Comparison of ENCODE assay signal across 19 cellular contexts in the genomic region with DNA sequence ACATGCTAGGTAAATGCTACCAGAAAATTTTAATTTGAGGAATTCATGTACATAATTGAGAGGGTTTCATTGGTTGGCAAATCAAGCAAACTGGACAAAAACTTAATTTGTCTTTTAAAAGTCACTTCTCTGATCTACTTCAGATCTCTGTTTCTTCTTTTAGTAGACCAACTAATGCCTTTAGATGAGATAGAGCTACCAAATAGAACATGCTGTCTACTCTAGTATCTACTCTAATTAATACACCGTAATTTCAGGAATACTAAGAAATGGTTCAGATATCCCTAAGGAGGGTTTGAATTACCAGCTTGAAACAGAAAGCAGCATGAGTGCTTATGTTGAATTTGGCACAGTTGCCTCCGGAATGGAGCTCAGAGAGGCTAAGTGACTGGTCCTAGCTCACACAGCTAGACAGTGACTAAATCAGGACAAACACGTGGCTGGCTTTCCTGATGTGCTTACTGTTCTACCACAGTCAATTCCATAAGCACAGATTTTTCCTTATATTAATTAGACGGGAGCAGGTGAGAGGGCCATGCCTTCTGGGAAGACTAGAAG.
DNase-seq lines count a peak whose midpoint lies in the region; ATAC-seq and TF ChIP-seq lines count a peak whose summit lies in the region.
"Had no signal": no experiment of that assay in that cellular context is flagged by ENCODE, and none has a peak within 500 bp of the region (broad histone marks: within the 10 kb centered on the region; RNA-seq: fewer than 3 reads in every experiment).

No MANE protein-coding gene starts in this region.

- H3K36me3 Mint-ChIP-seq in T-helper 17 cell (ENCODE audit: low read depth) (peaks cover 5% of the 10 kb centered on the region), nephron (ENCODE audit: low read depth) (peaks cover 35% of the 10 kb centered on the region), immature natural killer cell (peaks cover 9 to 26% (median 22%) of the 10 kb centered on the region in 3 donors)

- H3K36me3 ChIP-seq in duodenal mucosa (ENCODE audit: control insufficient read depth in 1 of 2, insufficient read depth in 2 of 2, low read length in 2 of 2) = no peaks in the 10 kb centered on the region
- H3K36me3 ChIP-seq in stomach smooth muscle (ENCODE audit: control insufficient read depth in 2 of 2, insufficient read depth in 2 of 2, low read length in 2 of 2) = peaks cover 0 to 9% of the 10 kb centered on the region in 2 donors
- H3K36me3 ChIP-seq: brain microvascular endothelial cell, MG63, SJCRH30 had no signal

- H3K4me1 ChIP-seq in duodenal mucosa (ENCODE audit: control insufficient read depth in 1 of 2, insufficient read depth in 2 of 2, low read length in 2 of 2) = peaks cover 29 to 38% of the 10 kb centered on the region in 2 donors
- H3K4me1 ChIP-seq in stomach smooth muscle (ENCODE audit: control insufficient read depth, insufficient read depth, low read length) = peaks cover 27% of the 10 kb centered on the region

- H3K27ac ChIP-seq in duodenal mucosa (ENCODE audit: low read depth, low read length) (peak overlapping the region; percentile 2), stomach smooth muscle (ENCODE audit: low read length) (peak overlapping the region; percentile 75)
- H3K27ac ChIP-seq: brain microvascular endothelial cell, SJCRH30 had no signal

- no peak for ATAC-seq in T-helper 17 cell
- no peak for ATAC-seq in GM21825 (IDR thresholded peaks at IDR 0.05; ENCODE audit: unreplicated experiment)

- H3K27me3 ChIP-seq in duodenal mucosa (ENCODE audit: control insufficient read depth in 1 of 2, insufficient read depth in 2 of 2, low read length in 2 of 2) (no peaks in the 10 kb centered on the region), stomach smooth muscle (ENCODE audit: control insufficient read depth in 1 of 2, insufficient read depth in 2 of 2, low read length in 2 of 2) (no peaks in the 10 kb centered on the region)
- H3K27me3 ChIP-seq: brain microvascular endothelial cell, MG63, SJCRH30 had no signal

- H3K27me3 Mint-ChIP-seq in T-helper 17 cell (no peaks in the 10 kb centered on the region), nephron (ENCODE audit: low read depth) (no peaks in the 10 kb centered on the region), immature natural killer cell (ENCODE audit: low read depth in 3 of 3) (peaks cover 0 to 3% (median 0%) of the 10 kb centered on the region in 3 donors)
- H3K27me3 Mint-ChIP-seq: activated naive CD8-positive, alpha-beta T cell treated with anti-CD3 and anti-CD28 coated beads, Interleukin-2, amount 10 ng/mL, durations not matched to agents 7 days and 5 days had no signal

- H3K27ac Mint-ChIP-seq in T-helper 17 cell (peak overlapping the region; percentile 47), nephron (peak overlapping the region in 2 of 3 experiments; percentile 35 to 43), immature natural killer cell (no peak overlapping the region)
- H3K27ac Mint-ChIP-seq: activated naive CD8-positive, alpha-beta T cell treated with anti-CD3 and anti-CD28 coated beads, Interleukin-2, amount 10 ng/mL, durations not matched to agents 7 days and 5 days; activated T-helper 2 cell treated with anti-CD3 and anti-CD28 coated beads, Interferon-gamma antibody, Interleukin-2, Interleukin-4, amounts not matched to agents 10 μg/mL and 5 μg/mL and 100 μg/mL, durations not matched to agents 14 hours and 24 hours and 36 hours; T-helper 2 cell treated with Interferon-gamma antibody and Interleukin-4, amounts not matched to agents 5 μg/mL and 100 μg/mL, for 36 hours had no signal

- H3K9ac ChIP-seq in duodenal mucosa (ENCODE audit: low read depth in 1 of 2, low read length in 2 of 2) = no peak overlapping the region
- H3K9ac ChIP-seq in stomach smooth muscle (ENCODE audit: low read length in 2 of 2) = no peak overlapping the region

- H3K4me3 Mint-ChIP-seq in T-helper 17 cell = no peak overlapping the region
- H3K4me3 Mint-ChIP-seq in nephron = no peak overlapping the region
- no peak overlapping the region for H3K4me3 Mint-ChIP-seq in immature natural killer cell
- H3K4me3 Mint-ChIP-seq: activated naive CD8-positive, alpha-beta T cell treated with anti-CD3 and anti-CD28 coated beads, Interleukin-2, amount 10 ng/mL, durations not matched to agents 7 days and 5 days; T-helper 2 cell treated with Interferon-gamma antibody and Interleukin-4, amounts not matched to agents 5 μg/mL and 100 μg/mL, for 36 hours had no signal

- no peaks in the 10 kb centered on the region for H3K9me3 ChIP-seq in T-helper 17 cell (ENCODE audit: control insufficient read depth, low read length, poor library complexity, severe bottlenecking)
- H3K9me3 ChIP-seq in duodenal mucosa (ENCODE audit: control insufficient read depth in 1 of 2, low read length in 2 of 2) = no peaks in the 10 kb centered on the region
- no peaks in the 10 kb centered on the region for H3K9me3 ChIP-seq in stomach smooth muscle (ENCODE audit: control insufficient read depth in 2 of 2, low read length in 2 of 2)
- H3K9me3 ChIP-seq: MG63, SJCRH30 had no signal

- H3K4me3 ChIP-seq in duodenal mucosa (ENCODE audit: low read depth in 1 of 2, low read length in 2 of 2) (no peak overlapping the region), stomach smooth muscle (ENCODE audit: low read length in 2 of 2) (no peak overlapping the region)
- H3K4me3 ChIP-seq: MG63, SJCRH30 had no signal

- H3K9me3 Mint-ChIP-seq in nephron (no peaks in the 10 kb centered on the region), immature natural killer cell (no peaks in the 10 kb centered on the region)
- H3K9me3 Mint-ChIP-seq: activated naive CD8-positive, alpha-beta T cell treated with anti-CD3 and anti-CD28 coated beads, Interleukin-2, amount 10 ng/mL, durations not matched to agents 7 days and 5 days; activated T-helper 2 cell treated with anti-CD3 and anti-CD28 coated beads, Interferon-gamma antibody, Interleukin-2, Interleukin-4, amounts not matched to agents 10 μg/mL and 5 μg/mL and 100 μg/mL, durations not matched to agents 14 hours and 24 hours and 36 hours; T-helper 2 cell treated with Interferon-gamma antibody and Interleukin-4, amounts not matched to agents 5 μg/mL and 100 μg/mL, for 36 hours had no signal

- TF ChIP-seq CTCF in nephron (IDR thresholded peaks at IDR 0.05; ENCODE audit: unreplicated experiment in 3 of 3) = no peak

- DNase-seq in T-helper 17 cell (no peak), SW480 (ENCODE audit: low spot score) (no peak), immature natural killer cell (no peak)
- DNase-seq in stimulated activated naive CD4-positive, alpha-beta T cell (lab: John Stamatoyannopoulos, UW) = no peak
- DNase-seq: activated CD4-positive, CD25-positive, alpha-beta regulatory T cell treated with anti-CD3 and anti-CD28 coated beads, Interleukin-2, amount 50 U/mL, for 72 hours; activated naive CD8-positive, alpha-beta T cell treated with anti-CD3 and anti-CD28 coated beads, Interleukin-2, amount 10 ng/mL, durations not matched to agents 7 days and 5 days; brain microvascular endothelial cell; DMS79 treated with DMSO at 0.1 percent for 48 hours; MG63; NCI-H1436; OCI-M1; stimulated activated CD8-positive, alpha-beta memory T cell treated with anti-CD3 and anti-CD28 coated beads, Interleukin-4, amount 100 ng/mL, for 48 hours had no signal

- H3K4me1 Mint-ChIP-seq in T-helper 17 cell (peaks cover 19% of the 10 kb centered on the region), nephron (peaks cover 58% of the 10 kb centered on the region), immature natural killer cell (peaks cover 17 to 23% of the 10 kb centered on the region in 2 donors)

Comparison
In these comparisons a context has a peak if more than half of its experiments do, and no peak if none do; other contexts are left out.
1. H3K27ac Mint-ChIP-seq: peak in T-helper 17 cell (single experiment) and nephron (2 of 3); none in immature natural killer cell (0 of 6).